1 cellular context compared by ENCODE assay signal in the genomic region with DNA sequence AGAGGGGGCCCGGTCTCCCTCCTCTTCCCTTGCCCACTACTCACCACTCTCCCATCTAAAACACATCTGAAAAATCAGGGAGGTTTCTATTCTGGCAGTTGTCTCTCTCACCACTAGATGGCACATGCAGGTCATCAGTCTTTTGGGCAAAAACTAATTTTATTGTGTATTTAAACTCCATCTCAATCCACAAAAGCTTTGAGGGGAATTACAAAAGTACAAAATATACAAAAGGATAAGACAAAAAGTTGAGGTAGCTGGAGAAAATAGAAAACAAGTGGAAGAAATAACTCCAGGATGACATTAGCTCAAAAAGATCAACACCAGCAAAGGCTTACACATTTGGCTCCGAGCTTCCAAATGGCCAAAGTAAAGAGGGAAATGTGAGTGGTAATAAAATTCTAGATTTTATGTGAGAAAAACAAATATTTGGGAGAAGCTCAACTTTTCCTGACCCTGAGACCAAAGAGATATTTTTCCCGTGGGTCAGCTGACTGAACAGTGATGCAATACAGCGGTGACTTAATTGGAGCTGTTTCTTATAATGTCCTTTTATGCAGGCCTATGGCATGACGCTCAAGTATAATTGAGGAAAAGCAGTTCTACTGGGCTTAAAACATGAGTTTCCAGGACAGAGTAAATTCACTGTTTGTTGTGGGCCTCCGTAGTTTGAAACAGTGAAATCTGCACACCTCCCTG.
A peak's percentile ranks its signal among the peaks of the same experiment; 100 is the strongest.
TF ChIP-seq lines count a peak whose summit lies in the region.

No MANE protein-coding gene starts in this region.

TF ChIP-seq in H1, 55 proteins besides CTCF, POLR2A, EP300 and RAD21:
- TF ChIP-seq BCL11A (IDR thresholded peaks at IDR 0.05; ENCODE audit: low read depth in 2 of 2, low read length in 2 of 2) = no peak
- TF ChIP-seq CEBPB (IDR thresholded peaks at IDR 0.05; ENCODE audit: low read depth, low read length) = peak; percentile 33; the same call in 1 of the 2 replicates
